Comparison of ENCODE assay signal across 8 cellular contexts in genomic region chr4:147617841-147618421, GRCh38. TPM values are rescaled to one million over a fixed set of nuclear protein-coding genes. Genes with fewer than 3 reads are reported as not detected.
DNase-seq lines count a peak whose midpoint lies in the region; ATAC-seq, FAIRE-seq and TF ChIP-seq lines count a peak whose summit lies in the region.

No MANE protein-coding gene starts in this region.

- H3K4ac ChIP-seq in H9 (ENCODE audit: low read depth, low read length), result no peak overlapping the region

- H2BK20ac ChIP-seq in H9 (ENCODE audit: low read depth, low read length, poor library complexity, severe bottlenecking), result no peak overlapping the region

- no peak overlapping the region for H2AK5ac ChIP-seq in H9 (ENCODE audit: insufficient read length, low read length)

- peak overlapping the region; percentile 92 to 97 for H3K4me3 Mint-ChIP-seq in H9

- no peaks in the 10 kb centered on the region for H4K20me1 ChIP-seq in H9 (ENCODE audit: control insufficient read depth, insufficient read depth, insufficient read length)

- H3K14ac ChIP-seq in H9 (ENCODE audit: insufficient read depth, low read length), result no peak overlapping the region; the same call in 1 of the 2 replicates

- H3K27ac Mint-ChIP-seq in H9, result peak overlapping the region; percentile 97 to 99 (median 99); a peak in 6 of 7 replicates

- H2BK15ac ChIP-seq in H9 (ENCODE audit: low read depth, low read length), result no peak overlapping the region

- H2BK5ac ChIP-seq in H9 (ENCODE audit: insufficient read length, low read length), result no peak overlapping the region

- no CpG with 5 or more reads among the region's 15 CpGs for WGBS in H9 (ENCODE audit: extremely low coverage, insufficient read length, low lambda C conversion rate)
- WGBS in pancreas, 2 donors, result 1% methylated on average over 15 of the region's 15 CpGs

- intact Hi-C loops in pancreas (cut with DNase I), result no loop called here

- H3K27me3 Mint-ChIP-seq in H9 (ENCODE audit: low read depth), result no peaks in the 10 kb centered on the region; the same call in 1 of the 2 replicates

- H3K4me1 ChIP-seq in H9 (ENCODE audit: insufficient read depth, low read length) (no peaks in the 10 kb centered on the region), pancreas (peaks cover 12 to 28% (median 24%) of the 10 kb centered on the region in 3 donors)

- H3K79me2 ChIP-seq in H9 (ENCODE audit: insufficient read depth, low read length), result peaks cover 9% of the 10 kb centered on the region; the same call in 1 of the 2 replicates

- H3K79me1 ChIP-seq in H9 (ENCODE audit: insufficient read depth, low read depth, low read length, poor library complexity, severe bottlenecking), result no peaks in the 10 kb centered on the region

- no peak overlapping the region for H2BK120ac ChIP-seq in H9 (ENCODE audit: low read depth, low read length, poor library complexity, severe bottlenecking)

- H3K9me3 ChIP-seq in H9 (ENCODE audit: control insufficient read depth, low read depth, low read length), result no peaks in the 10 kb centered on the region
- no peaks in the 10 kb centered on the region for H3K9me3 ChIP-seq in pancreas

- TF ChIP-seq CTCF in GM12875 (IDR thresholded peaks at IDR 0.05; ENCODE audit: borderline replicate concordance, insufficient read depth, low read depth, low read length), result no peak
- no peak for TF ChIP-seq CTCF in H9 (conservative IDR thresholded peaks at IDR 0.05)
- TF ChIP-seq CTCF in pancreas (IDR thresholded peaks at IDR 0.05), result no peak

- no peak overlapping the region for H3K23ac ChIP-seq in H9 (ENCODE audit: insufficient read length, low read depth, low read length)

- H3K4me2 ChIP-seq in H9 (ENCODE audit: insufficient read depth, insufficient read length, low read length), result peak overlapping the region; percentile 98

- peaks cover 11 to 22% (median 13%) of the 10 kb centered on the region in 3 experiments for H3K36me3 Mint-ChIP-seq in H9 (ENCODE audit: insufficient read depth in 1 of 3, low read depth in 3 of 3)

- ATAC-seq in esophagus mucosa (peak; percentile 12), pancreas (peak; percentile 9 to 43 (median 26))

- FAIRE-seq in pancreas (lab: Jason Lieb, UNC) (no peak), HTR-8/SVneo (lab: Jason Lieb, UNC) (no peak)

- peak overlapping the region; percentile 80 for H3K4me3 ChIP-seq in GM12875 (ENCODE audit: low read depth, low read length)
- peak overlapping the region; percentile 53 to 88 (median 82) for H3K4me3 ChIP-seq in pancreas

- H3K36me3 ChIP-seq in pancreas, result peaks cover 0 to 4% (median 0%) of the 10 kb centered on the region in 3 donors

- H3K9ac ChIP-seq in H9 (ENCODE audit: extremely low read depth, insufficient read length, low read length), result peak overlapping the region; percentile 87

- H4K8ac ChIP-seq in H9 (replicated peaks; ENCODE audit: insufficient read length, low read depth, low read length), result no peak overlapping the region

- H2AFZ ChIP-seq in H9 (ENCODE audit: low read length), result no peak overlapping the region

- H3K27me3 ChIP-seq in H9 (ENCODE audit: insufficient read depth, low read length), result no peaks in the 10 kb centered on the region
- H3K27me3 ChIP-seq in pancreas, result no peaks in the 10 kb centered on the region

- no peak overlapping the region for H2BK12ac ChIP-seq in H9 (ENCODE audit: insufficient read length, low read depth, low read length)

- no peak overlapping the region for H4K91ac ChIP-seq in H9 (ENCODE audit: insufficient read length, low read depth, low read length)

- no peaks in the 10 kb centered on the region for H3K9me3 Mint-ChIP-seq in H9

- H3K56ac ChIP-seq in H9 (ENCODE audit: insufficient read length, low read depth, low read length), result no peak overlapping the region

- H4K5ac ChIP-seq in H9 (ENCODE audit: insufficient read length, low read depth, low read length), result no peak overlapping the region

- DNase-seq in H9 (no peak), OCI-M1 (lab: John Stamatoyannopoulos, UW) (peak; percentile 58), pancreas (no peak), HTR-8/SVneo (ENCODE audit: insufficient read length, low spot score) (no peak), DMS153 (lab: John Stamatoyannopoulos, UW) (no peak), foreskin melanocyte (no peak)

- H3K4me1 Mint-ChIP-seq in H9, result peaks cover 25% of the 10 kb centered on the region in 2 experiments

- no peak overlapping the region for H3T11ph ChIP-seq in H9 (ENCODE audit: low read length)

- peaks cover 5% of the 10 kb centered on the region for H3K23me2 ChIP-seq in H9 (ENCODE audit: insufficient read length, low read depth, low read length, poor library complexity, severe bottlenecking)

- H3K18ac ChIP-seq in H9 (ENCODE audit: insufficient read length, low read depth, low read length), result no peak overlapping the region

- H3K27ac ChIP-seq in H9 (ENCODE audit: insufficient read length, low read depth, low read length), result peak overlapping the region; percentile 43
- H3K27ac ChIP-seq in pancreas, result peak overlapping the region; percentile 85 to 92 (median 92)

RNA-seq across cellular contexts. Expression of gene TMEM184C, which starts 0.7 kb away (rescaled TPM):
- total RNA-seq in H9 (2021) (43.8 and 45.5 TPM in 2 replicates), esophagus mucosa (18.1 TPM), pancreas (10 to 100 TPM; 10.5 to 19.2 (median 16.2) TPM)
- 1 to 10 TPM; 2.2 to 6.8 TPM for polyA plus RNA-seq in pancreas
